1 cellular context compared by ENCODE assay signal in the genomic region with DNA sequence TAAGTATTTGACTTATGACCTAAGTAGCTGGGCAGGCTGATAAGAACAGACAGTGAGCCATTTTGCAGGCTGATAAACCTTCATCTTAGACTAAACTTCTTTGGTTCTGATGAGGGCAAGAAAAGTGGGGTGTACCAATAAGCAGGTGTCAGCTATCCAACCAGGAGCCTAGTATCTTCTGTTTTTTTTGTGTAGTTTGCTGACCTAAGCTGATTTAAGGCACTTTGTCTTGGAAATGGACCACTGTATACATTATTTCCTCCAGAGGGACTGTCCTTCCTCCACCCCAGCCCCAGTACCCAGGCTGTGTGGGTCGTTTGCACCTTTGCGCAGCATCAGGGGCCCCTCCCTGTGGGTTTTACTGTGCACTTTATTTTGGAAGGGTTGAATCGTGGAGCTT.
TF ChIP-seq lines count a peak whose summit lies in the region.

No MANE protein-coding gene starts in this region.

TF ChIP-seq in K562, 482 proteins besides CTCF, POLR2A, EP300 and RAD21 (continued from another document):
- TF ChIP-seq TGIF2 (CRISPR knock-in tag; IDR thresholded peaks at IDR 0.05) (no peak), ZNF282 (CRISPR knock-in tag; IDR thresholded peaks at IDR 0.05) (no peak), TBL1XR1 (IDR thresholded peaks at IDR 0.05; ENCODE audit: low read length in 2 of 2) (no peak), L3MBTL2 (IDR thresholded peaks at IDR 0.05) (no peak), PHTF2 (CRISPR knock-in tag; IDR thresholded peaks at IDR 0.05) (no peak), TAF1 (IDR thresholded peaks at IDR 0.05; ENCODE audit: control insufficient read depth, extremely low read depth, insufficient read depth, low read length, severe bottlenecking) (no peak), MAFG (tag; conservative IDR thresholded peaks at IDR 0.05) (0 out of 2 replicates have a peak, but pooled peaks have one; percentile 19), ZNF217 (CRISPR knock-in tag; IDR thresholded peaks at IDR 0.05) (no peak), ZNF316 (IDR thresholded peaks at IDR 0.05) (0 out of 2 replicates have a peak, but pooled peaks have one; percentile 23)
- TF ChIP-seq, protein P1, sequence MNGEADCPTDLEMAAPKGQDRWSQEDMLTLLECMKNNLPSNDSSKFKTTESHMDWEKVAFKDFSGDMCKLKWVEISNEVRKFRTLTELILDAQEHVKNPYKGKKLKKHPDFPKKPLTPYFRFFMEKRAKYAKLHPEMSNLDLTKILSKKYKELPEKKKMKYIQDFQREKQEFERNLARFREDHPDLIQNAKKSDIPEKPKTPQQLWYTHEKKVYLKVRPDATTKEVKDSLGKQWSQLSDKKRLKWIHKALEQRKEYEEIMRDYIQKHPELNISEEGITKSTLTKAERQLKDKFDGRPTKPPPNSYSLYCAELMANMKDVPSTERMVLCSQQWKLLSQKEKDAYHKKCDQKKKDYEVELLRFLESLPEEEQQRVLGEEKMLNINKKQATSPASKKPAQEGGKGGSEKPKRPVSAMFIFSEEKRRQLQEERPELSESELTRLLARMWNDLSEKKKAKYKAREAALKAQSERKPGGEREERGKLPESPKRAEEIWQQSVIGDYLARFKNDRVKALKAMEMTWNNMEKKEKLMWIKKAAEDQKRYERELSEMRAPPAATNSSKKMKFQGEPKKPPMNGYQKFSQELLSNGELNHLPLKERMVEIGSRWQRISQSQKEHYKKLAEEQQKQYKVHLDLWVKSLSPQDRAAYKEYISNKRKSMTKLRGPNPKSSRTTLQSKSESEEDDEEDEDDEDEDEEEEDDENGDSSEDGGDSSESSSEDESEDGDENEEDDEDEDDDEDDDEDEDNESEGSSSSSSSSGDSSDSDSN (IDR thresholded peaks at IDR 0.05; ENCODE audit: borderline replicate concordance in 1 of 2, low read depth in 2 of 2, low read length in 2 of 2) = no peak
TF ChIP-seq in K562: peak in this region for 2.
